ENCODE assay signal across 38 cellular contexts in genomic region chr10:131034451-131034850, GRCh38.
"Had no signal": no experiment of that assay in that cellular context is flagged by ENCODE, and none has a peak within 500 bp of the region (broad histone marks: within the 10 kb centered on the region; RNA-seq: fewer than 3 reads in every experiment).

No MANE protein-coding gene starts in this region.

- H3K27me3 ChIP-seq: ascending aorta, Peyer's patch, SJSA1 had no signal

- H3K4me2 ChIP-seq: KMS-11 had no signal

- H3K4me3 Mint-ChIP-seq: activated B cell treated with CpG ODN at 0.5 μM for 24 hours; activated CD4-positive, alpha-beta memory T cell treated with anti-CD3 and anti-CD28 coated beads for 36 hours; activated naive CD4-positive, alpha-beta T cell treated with anti-CD3 and anti-CD28 coated beads, Interleukin-2, amount 50 U/mL, for 24 hours; activated naive CD8-positive, alpha-beta T cell treated with anti-CD3 and anti-CD28 coated beads, Interleukin-2, amount 10 ng/mL, durations not matched to agents 7 days and 5 days; activated T-cell treated with anti-CD3 and anti-CD28 coated beads, Interleukin-2, amount 50 U/mL, for 72 hours; activated T-helper 17 cell treated with anti-CD3 and anti-CD28 coated beads, Interleukin-2, amount 50 U/mL, for 72 hours had no signal

- H3K36me3 Mint-ChIP-seq: activated CD4-positive, alpha-beta memory T cell treated with anti-CD3 and anti-CD28 coated beads for 36 hours; activated naive CD4-positive, alpha-beta T cell treated with anti-CD3 and anti-CD28 coated beads, Interleukin-2, amount 50 U/mL, for 24 hours; activated naive CD8-positive, alpha-beta T cell treated with anti-CD3 and anti-CD28 coated beads, Interleukin-2, amount 10 ng/mL, durations not matched to agents 7 days and 5 days had no signal

- H3K27ac ChIP-seq: ascending aorta, cardiac muscle cell, KMS-11, Peyer's patch, SJSA1, VCaP had no signal

- H3K36me3 ChIP-seq: ascending aorta, cardiac muscle cell, Peyer's patch, SJSA1 had no signal

- H3K9ac ChIP-seq: KMS-11 had no signal

- H3K9me3 Mint-ChIP-seq: activated B cell treated with CpG ODN at 0.5 μM for 24 hours; activated naive CD4-positive, alpha-beta T cell treated with anti-CD3 and anti-CD28 coated beads, Interleukin-2, amount 50 U/mL, for 24 hours; activated naive CD8-positive, alpha-beta T cell treated with anti-CD3 and anti-CD28 coated beads, Interleukin-2, amount 10 ng/mL, durations not matched to agents 7 days and 5 days; activated T-cell treated with anti-CD3 and anti-CD28 coated beads, Interleukin-2, amount 50 U/mL, for 72 hours; activated T-helper 17 cell treated with anti-CD3 and anti-CD28 coated beads, Interleukin-2, amount 50 U/mL, for 72 hours had no signal

- H3K4me1 ChIP-seq: ascending aorta, Peyer's patch, SJSA1 had no signal

- H3K27me3 Mint-ChIP-seq: activated B cell treated with CpG ODN at 0.5 μM for 24 hours; activated CD4-positive, alpha-beta memory T cell treated with anti-CD3 and anti-CD28 coated beads for 36 hours; activated naive CD4-positive, alpha-beta T cell treated with anti-CD3 and anti-CD28 coated beads, Interleukin-2, amount 50 U/mL, for 24 hours; activated naive CD8-positive, alpha-beta T cell treated with anti-CD3 and anti-CD28 coated beads, Interleukin-2, amount 10 ng/mL, durations not matched to agents 7 days and 5 days; activated T-helper 17 cell treated with anti-CD3 and anti-CD28 coated beads, Interleukin-2, amount 50 U/mL, for 72 hours had no signal

- ATAC-seq: activated T-cell treated with anti-CD3 and anti-CD28 coated beads, Interleukin-2, amount 50 U/mL, for 72 hours; activated T-helper 17 cell treated with anti-CD3 and anti-CD28 coated beads, Interleukin-2, amount 50 U/mL, for 72 hours; PC-3 had no signal

- H3K4me1 Mint-ChIP-seq: activated B cell treated with CpG ODN at 0.5 μM for 24 hours; activated naive CD4-positive, alpha-beta T cell treated with anti-CD3 and anti-CD28 coated beads, Interleukin-2, amount 50 U/mL, for 24 hours; activated naive CD8-positive, alpha-beta T cell treated with anti-CD3 and anti-CD28 coated beads, Interleukin-2, amount 10 ng/mL, durations not matched to agents 7 days and 5 days; activated T-helper 17 cell treated with anti-CD3 and anti-CD28 coated beads, Interleukin-2, amount 50 U/mL, for 72 hours had no signal

- H3K9me3 ChIP-seq: ascending aorta, Peyer's patch had no signal

- DNase-seq: activated B cell treated with CpG ODN at 0.5 μM for 24 hours; activated CD4-positive, alpha-beta memory T cell treated with anti-CD3 and anti-CD28 coated beads for 36 hours; activated CD4-positive, alpha-beta T cell treated with anti-CD3 and anti-CD28 coated beads for 4 hours; activated CD4-positive, alpha-beta T cell treated with anti-CD3 and anti-CD28 coated beads, Interleukin-2, amount 50 U/mL, for 1 hour; activated CD4-positive, CD25-positive, alpha-beta regulatory T cell treated with anti-CD3 and anti-CD28 coated beads, Interleukin-2, amount 50 U/mL, for 72 hours; activated effector memory CD4-positive, alpha-beta T cell treated with anti-CD3 and anti-CD28 coated beads, Interleukin-2, amount 50 U/mL, for 16 hours; activated naive CD4-positive, alpha-beta T cell treated with Interleukin-2 at 50 U/mL for 16 hours; activated naive CD8-positive, alpha-beta T cell treated with anti-CD3 and anti-CD28 coated beads, Interleukin-2, amount 10 ng/mL, durations not matched to agents 7 days and 5 days; activated T-cell treated with anti-CD3 and anti-CD28 coated beads, Interleukin-2, amount 50 U/mL, for 1 hour; activated T-cell treated with anti-CD3 and anti-CD28 coated beads, Interleukin-2, amount 50 U/mL, for 72 hours; amygdala; MM.1S; MV-4-11; NCI-H1092; NCI-H1436 treated with DMSO at 0.1 percent for 48 hours; NCI-H1694 treated with DMSO at 0.1 percent for 48 hours; NCI-H2029; NCI-H2107; NCI-H2171; NCI-H510A; NCI-H526; NCI-H748 treated with DMSO at 0.1 percent for 48 hours; NK-92 treated with Interleukin-12 subunit alpha and Interleukin-12 subunit beta, amount 100 ng/mL, for 24 hours; PC-3; Peyer's patch; RPMI8226; SHP77 treated with DMSO at 0.1 percent for 48 hours; SW 1271; T-helper 1 cell; T-helper 2 cell; T-helper 9 cell had no signal

- H3K27ac Mint-ChIP-seq: activated B cell treated with CpG ODN at 0.5 μM for 24 hours; activated CD4-positive, alpha-beta memory T cell treated with anti-CD3 and anti-CD28 coated beads for 36 hours; activated naive CD4-positive, alpha-beta T cell treated with anti-CD3 and anti-CD28 coated beads, Interleukin-2, amount 50 U/mL, for 24 hours; activated naive CD8-positive, alpha-beta T cell treated with anti-CD3 and anti-CD28 coated beads, Interleukin-2, amount 10 ng/mL, durations not matched to agents 7 days and 5 days; activated T-cell treated with anti-CD3 and anti-CD28 coated beads, Interleukin-2, amount 50 U/mL, for 72 hours; activated T-helper 17 cell treated with anti-CD3 and anti-CD28 coated beads, Interleukin-2, amount 50 U/mL, for 72 hours had no signal

- H3K4me3 ChIP-seq: ascending aorta, cardiac muscle cell, Peyer's patch, SJSA1 had no signal
